In the genomic region with DNA sequence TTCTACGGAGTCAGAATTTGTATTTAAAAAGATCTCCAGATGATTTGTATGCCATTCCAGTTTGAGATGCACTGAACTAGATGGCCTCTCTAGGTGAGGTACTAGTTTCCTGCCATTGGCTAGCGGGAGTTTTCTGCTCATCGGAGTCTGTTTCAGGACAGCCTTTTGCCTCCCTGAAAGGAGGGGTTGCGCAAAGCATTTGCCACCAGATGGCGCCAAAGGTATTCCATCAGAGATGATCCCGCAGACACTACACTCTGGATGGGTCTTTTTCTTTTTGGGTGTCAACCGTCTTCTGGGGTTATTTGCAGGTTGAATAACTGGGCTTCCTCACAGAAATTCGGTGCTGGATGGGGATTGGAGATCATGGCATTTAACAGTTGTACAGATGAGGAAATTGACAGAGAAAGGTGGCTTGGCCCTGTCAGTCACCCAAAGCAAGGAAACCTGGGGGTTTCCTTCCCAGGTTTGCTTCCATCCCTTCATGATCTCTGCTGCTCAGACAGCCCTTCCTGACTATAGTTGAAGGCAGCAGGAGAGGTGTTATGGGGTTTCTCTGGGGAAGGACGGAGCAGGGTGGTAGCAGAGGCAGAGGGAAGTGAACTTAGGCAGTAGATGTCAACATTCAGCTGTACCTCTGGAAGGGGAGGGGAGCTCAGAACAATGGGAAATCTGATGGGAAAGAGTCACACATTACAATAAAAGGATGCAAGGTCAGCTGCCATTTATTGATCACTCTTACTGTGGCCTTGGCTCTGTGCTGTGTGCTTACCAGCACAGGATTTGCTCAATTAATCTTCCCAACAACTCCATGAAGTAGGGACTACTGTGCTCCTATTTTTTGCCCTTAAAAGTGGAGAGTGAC, we compare ENCODE assay signal across 7 cellular contexts.
DNase-seq lines count a peak whose midpoint lies in the region; ATAC-seq and TF ChIP-seq lines count a peak whose summit lies in the region.

No MANE protein-coding gene starts in this region.

- H3K36me3 Mint-ChIP-seq in T-helper 2 cell treated with Interferon-gamma antibody and Interleukin-4, amounts not matched to agents 5 μg/mL and 100 μg/mL, for 36 hours (ENCODE audit: low read depth): no peaks in the 10 kb centered on the region

- no peak overlapping the region for H3K4me3 Mint-ChIP-seq in T-helper 2 cell treated with Interferon-gamma antibody and Interleukin-4, amounts not matched to agents 5 μg/mL and 100 μg/mL, for 36 hours

- 15% methylated on average over 9 of the region's 9 CpGs for WGBS in smooth muscle cell (ENCODE audit: low lambda C conversion rate)

- H3K27ac ChIP-seq in smooth muscle cell (ENCODE audit: low read depth): no peak overlapping the region

- H3K4me2 ChIP-seq in smooth muscle cell: peak overlapping the region; percentile 28

- DNase-seq in GM13977 (ENCODE audit: low spot score) (peak; percentile 72), NCI-H1436 (lab: John Stamatoyannopoulos, UW) (peak; percentile 77), anterior cingulate cortex (lab: John Stamatoyannopoulos, UW) (peak in 57 of 58 donors; percentile 4 to 88 (median 56)), hypothalamus (lab: John Stamatoyannopoulos, UW) (peak in 49 of 51 donors; percentile 3 to 85 (median 47)), smooth muscle cell (lab: John Stamatoyannopoulos, UW; ENCODE audit: unreplicated experiment) (peak; percentile 41)
- peak; percentile 68 for DNase-seq in T-helper 2 cell treated with Interferon-gamma antibody and Interleukin-4, amounts not matched to agents 5 μg/mL and 100 μg/mL, for 36 hours (ENCODE audit: low spot score)

- peaks cover 15% of the 10 kb centered on the region for H3K4me1 Mint-ChIP-seq in T-helper 2 cell treated with Interferon-gamma antibody and Interleukin-4, amounts not matched to agents 5 μg/mL and 100 μg/mL, for 36 hours (ENCODE audit: low read depth)

- no peaks in the 10 kb centered on the region for H4K20me1 ChIP-seq in smooth muscle cell (ENCODE audit: low read depth)

- no peaks in the 10 kb centered on the region for H3K27me3 ChIP-seq in smooth muscle cell (ENCODE audit: low read depth)

- H3K4me1 ChIP-seq in smooth muscle cell (ENCODE audit: low read depth): peaks cover 11% of the 10 kb centered on the region

- no peaks in the 10 kb centered on the region for H3K79me2 ChIP-seq in smooth muscle cell (ENCODE audit: low read depth)

- peak; percentile 87 for TF ChIP-seq CTCF in GM13977 (IDR thresholded peaks at IDR 0.05; ENCODE audit: extremely low read depth, insufficient read depth, missing control alignments)
- TF ChIP-seq CTCF in smooth muscle cell (IDR thresholded peaks at IDR 0.05; ENCODE audit: borderline replicate concordance, insufficient read depth, poor library complexity, severe bottlenecking): peak; percentile 97

- H3K9me3 ChIP-seq in smooth muscle cell (replicated peaks; ENCODE audit: low read depth): no peaks in the 10 kb centered on the region

- no peak overlapping the region for H3K9ac ChIP-seq in smooth muscle cell (ENCODE audit: low read depth)

- no peak overlapping the region for H3K27ac Mint-ChIP-seq in T-helper 2 cell treated with Interferon-gamma antibody and Interleukin-4, amounts not matched to agents 5 μg/mL and 100 μg/mL, for 36 hours

- no peaks in the 10 kb centered on the region for H3F3A ChIP-seq in smooth muscle cell (ENCODE audit: low read depth)

- H3K36me3 ChIP-seq in smooth muscle cell (ENCODE audit: low read depth): no peaks in the 10 kb centered on the region

- H3K27me3 Mint-ChIP-seq in T-helper 2 cell treated with Interferon-gamma antibody and Interleukin-4, amounts not matched to agents 5 μg/mL and 100 μg/mL, for 36 hours (ENCODE audit: low read depth): no peaks in the 10 kb centered on the region

- ATAC-seq in HG02759 (IDR thresholded peaks at IDR 0.05; ENCODE audit: unreplicated experiment): peak; percentile 86

- H3K4me3 ChIP-seq in smooth muscle cell: no peak overlapping the region

- no peaks in the 10 kb centered on the region for H3K9me3 Mint-ChIP-seq in T-helper 2 cell treated with Interferon-gamma antibody and Interleukin-4, amounts not matched to agents 5 μg/mL and 100 μg/mL, for 36 hours

- in situ Hi-C loops in GM13977 (cut with MboI; ENCODE audit: low pct_unique_long_range_greater_than_20kb, low sequenced_read_pairs, unreplicated experiment): loop anchor here (10.0 kb wide), 1 partner anchor 348 kb away; the partner anchor contains the start of gene PRSS23

- H2AFZ ChIP-seq in smooth muscle cell (ENCODE audit: low read depth): no peak overlapping the region
